In the genomic region with DNA sequence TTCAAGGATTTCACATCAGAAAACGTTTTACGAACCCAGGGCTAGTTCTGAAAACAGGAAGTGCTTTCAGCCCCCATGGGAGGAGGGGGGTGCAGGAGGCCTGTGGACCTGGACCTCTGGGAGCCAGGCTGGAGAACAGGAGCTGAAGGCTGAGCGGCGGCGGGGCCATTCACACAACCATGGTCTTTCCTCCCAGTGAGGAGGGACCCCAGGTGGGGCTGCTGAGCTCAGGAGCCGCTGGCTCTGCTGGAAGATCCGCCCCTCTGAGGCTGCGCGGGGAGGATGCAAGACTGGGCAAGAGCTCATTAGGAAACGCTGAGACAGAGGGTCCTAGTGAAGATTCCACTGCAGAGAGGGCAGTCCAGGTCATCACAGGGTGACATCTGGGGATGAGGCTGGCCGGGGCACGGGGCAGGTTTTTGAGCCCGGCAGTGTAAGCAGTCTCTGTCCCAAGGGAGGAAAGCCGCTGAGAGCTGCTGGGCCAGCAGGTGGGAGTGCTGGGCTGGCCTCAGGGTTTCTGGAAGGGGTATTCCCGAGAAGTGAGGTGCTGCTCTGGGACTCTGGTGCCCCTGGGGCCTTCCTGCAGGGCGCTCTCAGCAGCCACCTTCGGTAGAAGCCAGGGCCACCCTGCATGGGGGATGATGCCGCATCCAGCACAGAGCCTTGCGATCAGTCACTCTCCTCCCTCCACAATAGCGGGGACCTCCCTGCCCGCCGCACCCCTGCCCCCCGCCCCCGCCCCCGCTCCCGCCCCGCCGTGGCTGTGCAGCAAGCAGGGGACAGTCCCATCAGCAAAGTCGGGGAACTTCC, we compare ENCODE assay signal across 8 cellular contexts. TPM values are rescaled to one million over a fixed set of nuclear protein-coding genes. Genes with fewer than 3 reads are reported as not detected.
DNase-seq lines count a peak whose midpoint lies in the region; ATAC-seq and TF ChIP-seq lines count a peak whose summit lies in the region.

No MANE protein-coding gene starts in this region.

- CTCF ChIA-PET in activated CD4-positive, alpha-beta memory T cell treated with anti-CD3 and anti-CD28 coated beads for 36 hours (lab: Charles Lee): interaction anchor here (1.0 to 2.4 kb wide), 3 partner anchors 12 to 86 kb away, joined by 3 to 12 read pairs (median 3); no protein-coding TSS in a partner anchor

- POLR2A ChIA-PET in activated CD4-positive, alpha-beta memory T cell treated with anti-CD3 and anti-CD28 coated beads for 36 hours (lab: Charles Lee): interaction anchor here (0.9 to 1.1 kb wide), 2 partner anchors 8 to 56 kb away, joined by 3 to 6 read pairs; a partner anchor contains a TSS

- DNase-seq in activated CD4-positive, alpha-beta memory T cell treated with anti-CD3 and anti-CD28 coated beads for 36 hours: peak; percentile 58
- DNase-seq in fibroblast of villous mesenchyme (ENCODE audit: low read depth) (peak; percentile 9), NCI-H510A (lab: John Stamatoyannopoulos, UW) (no peak), NCI-H2081 treated with DMSO at 0.1 percent for 48 hours (lab: John Stamatoyannopoulos, UW) (no peak), NCI-H187 treated with DMSO at 0.1 percent for 48 hours (lab: John Stamatoyannopoulos, UW) (no peak)

- intact Hi-C loops in activated CD4-positive, alpha-beta memory T cell treated with anti-CD3 and anti-CD28 coated beads for 36 hours (cut with micrococcal nuclease): loop anchor here (10.0 kb wide), 2 partner anchors 85 to 195 kb away; no protein-coding TSS in a partner anchor

- no peaks in the 10 kb centered on the region for H3K9me3 Mint-ChIP-seq in activated CD4-positive, alpha-beta memory T cell treated with anti-CD3 and anti-CD28 coated beads for 36 hours

- H3K9ac ChIP-seq in parathyroid adenoma: no peak overlapping the region

- no peaks in the 10 kb centered on the region for H3K27me3 ChIP-seq in parathyroid adenoma (ENCODE audit: control insufficient read depth, insufficient read depth, low read length)

- TF ChIP-seq CTCF in fibroblast of villous mesenchyme (IDR thresholded peaks at IDR 0.05; ENCODE audit: insufficient read depth, low read depth, low read length) (no peak), parathyroid adenoma (IDR thresholded peaks at IDR 0.05) (no peak)

- no peaks in the 10 kb centered on the region for H3K9me3 ChIP-seq in parathyroid adenoma (ENCODE audit: control insufficient read depth, low read length)

- no peaks in the 10 kb centered on the region for H3K27me3 Mint-ChIP-seq in activated CD4-positive, alpha-beta memory T cell treated with anti-CD3 and anti-CD28 coated beads for 36 hours

- peak overlapping the region; percentile 39 for H3K27ac ChIP-seq in parathyroid adenoma

- H3K4me3 Mint-ChIP-seq in activated CD4-positive, alpha-beta memory T cell treated with anti-CD3 and anti-CD28 coated beads for 36 hours: peak overlapping the region; percentile 78

- peaks cover 55% of the 10 kb centered on the region for H3K4me1 Mint-ChIP-seq in activated CD4-positive, alpha-beta memory T cell treated with anti-CD3 and anti-CD28 coated beads for 36 hours (ENCODE audit: low read depth)

- no peak overlapping the region for H2AFZ ChIP-seq in parathyroid adenoma

- H3K4me2 ChIP-seq in parathyroid adenoma (ENCODE audit: low read length): no peak overlapping the region

- ATAC-seq in GM19023 (IDR thresholded peaks at IDR 0.05; ENCODE audit: unreplicated experiment) (peak; percentile 39), HG03460 (IDR thresholded peaks at IDR 0.05; ENCODE audit: unreplicated experiment) (peak; percentile 42)

- no peaks in the 10 kb centered on the region for H3K4me1 ChIP-seq in parathyroid adenoma

- no peaks in the 10 kb centered on the region for H3K79me2 ChIP-seq in parathyroid adenoma

- no peaks in the 10 kb centered on the region for H3K36me3 Mint-ChIP-seq in activated CD4-positive, alpha-beta memory T cell treated with anti-CD3 and anti-CD28 coated beads for 36 hours

- H3K4me3 ChIP-seq in fibroblast of villous mesenchyme (ENCODE audit: low read depth, low read length): no peak overlapping the region
- no peak overlapping the region for H3K4me3 ChIP-seq in parathyroid adenoma (ENCODE audit: low read depth, low read length)

- H3K27ac Mint-ChIP-seq in activated CD4-positive, alpha-beta memory T cell treated with anti-CD3 and anti-CD28 coated beads for 36 hours: peak overlapping the region; percentile 87

- no peaks in the 10 kb centered on the region for H3K36me3 ChIP-seq in parathyroid adenoma (ENCODE audit: control insufficient read depth, insufficient read depth, low read length)

RNA-seq across cellular contexts. Expression of a gene that starts 7.5 kb away (rescaled TPM):
- 10 to 100 TPM; 25.3 to 26.9 TPM for total RNA-seq in activated CD4-positive, alpha-beta memory T cell treated with anti-CD3 and anti-CD28 coated beads for 36 hours
- total RNA-seq in fibroblast of villous mesenchyme: 0.97 and 2.6 TPM in 2 replicates

RNA-seq across cellular contexts. Expression of a gene that starts 52.7 kb away (rescaled TPM):
- not detected for total RNA-seq in activated CD4-positive, alpha-beta memory T cell treated with anti-CD3 and anti-CD28 coated beads for 36 hours
- total RNA-seq in fibroblast of villous mesenchyme: not detected in 2 replicates

RNA-seq across cellular contexts. Expression of a gene that starts 56.7 kb away (rescaled TPM):
- total RNA-seq in activated CD4-positive, alpha-beta memory T cell treated with anti-CD3 and anti-CD28 coated beads for 36 hours: 100 to 1,000 TPM; 106 TPM
- 15.1 and 16.0 TPM in 2 replicates for total RNA-seq in fibroblast of villous mesenchyme

Comparison
In these comparisons a context has a peak if more than half of its experiments do, and no peak if none do; other contexts are left out.
1. DNase-seq: peak in activated CD4-positive, alpha-beta memory T cell treated with anti-CD3 and anti-CD28 coated beads for 36 hours (single experiment) and fibroblast of villous mesenchyme (single experiment); none in NCI-H510A (single experiment), NCI-H2081 treated with DMSO at 0.1 percent for 48 hours (single experiment) and NCI-H187 treated with DMSO at 0.1 percent for 48 hours (single experiment).